In the genomic region with DNA sequence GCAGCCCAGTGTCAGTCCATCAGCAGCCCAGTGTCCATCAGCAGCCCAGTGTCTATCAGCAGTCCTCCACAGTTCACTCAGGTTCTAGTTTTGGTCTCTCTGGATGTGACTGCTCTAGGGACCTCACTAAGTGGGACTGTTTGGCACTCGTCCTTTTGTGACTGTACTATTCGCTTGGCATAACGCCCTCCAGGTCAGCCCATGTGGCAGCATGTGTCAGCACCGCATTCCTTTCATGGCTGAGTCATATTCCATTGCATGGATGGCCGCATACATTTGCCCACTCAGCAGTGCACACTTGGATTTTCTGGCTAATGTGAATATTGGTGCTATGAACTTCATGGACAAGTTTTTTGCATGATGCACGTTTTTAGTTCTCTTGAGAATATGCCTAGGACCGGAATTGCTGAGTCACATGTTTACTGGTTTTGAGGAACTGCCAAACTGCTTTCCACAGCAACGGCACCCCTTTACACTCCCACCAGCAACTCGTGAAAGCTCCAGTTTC, we compare ENCODE assay signal across 9 cellular contexts. TPM values are rescaled to one million over a fixed set of nuclear protein-coding genes. Genes with fewer than 3 reads are reported as not detected.
DNase-seq lines count a peak whose midpoint lies in the region; ATAC-seq and TF ChIP-seq lines count a peak whose summit lies in the region.
"Had no signal": no experiment of that assay in that cellular context is flagged by ENCODE, and none has a peak within 500 bp of the region (broad histone marks: within the 10 kb centered on the region; RNA-seq: fewer than 3 reads in every experiment).

No MANE protein-coding gene starts in this region.

- H3K4me1 ChIP-seq in right cardiac atrium (ENCODE audit: control insufficient read depth, insufficient read depth, low read length) = no peaks in the 10 kb centered on the region
- H3K4me1 ChIP-seq in upper lobe of left lung = peaks cover 0 to 20% (median 8%) of the 10 kb centered on the region in 4 donors

- ATAC-seq in right cardiac atrium (peak in 1 of 2 donors; percentile 49), upper lobe of left lung (ENCODE audit: low FRiP score in 2 of 2) (peak; percentile 4 to 58)

- no peaks in the 10 kb centered on the region for H3K9me3 ChIP-seq in right cardiac atrium (ENCODE audit: control insufficient read depth, low read length)
- no peaks in the 10 kb centered on the region for H3K9me3 ChIP-seq in upper lobe of left lung

- H3K27ac ChIP-seq in right cardiac atrium (ENCODE audit: low read length) (no peak overlapping the region), upper lobe of left lung (peak overlapping the region in 1 of 4 donors; percentile 35)

- H3K36me3 ChIP-seq in upper lobe of left lung = no peaks in the 10 kb centered on the region

- H3K4me3 Mint-ChIP-seq in activated T-cell treated with anti-CD3 and anti-CD28 coated beads, Interleukin-2, amount 50 U/mL, for 24 hours = no peak overlapping the region
- H3K4me3 Mint-ChIP-seq: stimulated activated naive CD8-positive, alpha-beta T cell treated with anti-CD3 and anti-CD28 coated beads, Interleukin-15, Interleukin-2, amounts not matched to agents 100 ng/mL and 50 ng/mL, for 24 hours had no signal

- no peaks in the 10 kb centered on the region for H3K27me3 ChIP-seq in right cardiac atrium (ENCODE audit: control insufficient read depth, insufficient read depth)
- H3K27me3 ChIP-seq in upper lobe of left lung = peaks cover 0 to 13% (median 3%) of the 10 kb centered on the region in 4 donors

- TF ChIP-seq POLR2A in upper lobe of left lung (IDR thresholded peaks at IDR 0.05) = peak in 1 of 4 donors; percentile 14

- no peak for TF ChIP-seq CTCF in upper lobe of left lung (IDR thresholded peaks at IDR 0.05)

- intact Hi-C loops in right cardiac atrium (cut with DNase I) = no loop called here

- H3K4me1 Mint-ChIP-seq in activated T-cell treated with anti-CD3 and anti-CD28 coated beads, Interleukin-2, amount 50 U/mL, for 24 hours (ENCODE audit: low read depth) = peaks cover 2% of the 10 kb centered on the region

- DNase-seq in activated T-cell treated with anti-CD3 and anti-CD28 coated beads, Interleukin-2, amount 50 U/mL, for 24 hours = peak; percentile 19
- no peak for DNase-seq in activated T-cell treated with anti-CD3 and anti-CD28 coated beads for 4 hours
- peak; percentile 40 for DNase-seq in UCSD-AML1 (lab: John Stamatoyannopoulos, UW; ENCODE audit: unreplicated experiment)
- DNase-seq in right cardiac atrium = peak; percentile 10 to 56 (median 46)
- DNase-seq in upper lobe of left lung = peak in 1 of 2 donors; percentile 47
- DNase-seq in middle frontal gyrus (ENCODE audit: extremely low spot score, low spot score) = no peak
- no peak for DNase-seq in COR-L47 (lab: John Stamatoyannopoulos, UW)
- DNase-seq in stimulated activated CD4-positive, alpha-beta T cell treated with anti-CD3 and anti-CD28 coated beads, Interleukin-4, amount 100 ng/mL, for 4 hours = no peak

- H3K9me3 Mint-ChIP-seq in activated T-cell treated with anti-CD3 and anti-CD28 coated beads, Interleukin-2, amount 50 U/mL, for 24 hours = no peaks in the 10 kb centered on the region
- H3K9me3 Mint-ChIP-seq: stimulated activated naive CD8-positive, alpha-beta T cell treated with anti-CD3 and anti-CD28 coated beads, Interleukin-15, Interleukin-2, amounts not matched to agents 100 ng/mL and 50 ng/mL, for 24 hours had no signal

- H3K36me3 Mint-ChIP-seq in activated T-cell treated with anti-CD3 and anti-CD28 coated beads, Interleukin-2, amount 50 U/mL, for 24 hours (ENCODE audit: low read depth) = no peaks in the 10 kb centered on the region

- WGBS in right cardiac atrium = 21% methylated on average over 9 of the region's 9 CpGs
- 32 to 35% methylated on average over 9 of the region's 9 CpGs for WGBS in upper lobe of left lung, 2 donors

- TF ChIP-seq EP300 in upper lobe of left lung (IDR thresholded peaks at IDR 0.05) = no peak

- H3K4me3 ChIP-seq in right cardiac atrium (ENCODE audit: low read length) = no peak overlapping the region
- no peak overlapping the region for H3K4me3 ChIP-seq in upper lobe of left lung

- peak overlapping the region; percentile 22 for H3K27ac Mint-ChIP-seq in activated T-cell treated with anti-CD3 and anti-CD28 coated beads, Interleukin-2, amount 50 U/mL, for 24 hours

- H3K27me3 Mint-ChIP-seq in activated T-cell treated with anti-CD3 and anti-CD28 coated beads, Interleukin-2, amount 50 U/mL, for 24 hours = peaks cover 16% of the 10 kb centered on the region

RNA-seq across cellular contexts. Expression of a gene that starts 16.4 kb away (rescaled TPM):
- total RNA-seq in right cardiac atrium (under 1 TPM in 3 of 4 donors, not detected in 1; 0.19 to 0.59 (median 0.34) TPM), upper lobe of left lung (1 to 10 TPM in 3 of 6 donors, under 1 TPM in 1, not detected in 2; 0.57 to 3.1 (median 2.0) TPM)
- polyA plus RNA-seq in right cardiac atrium = 0.11 TPM

RNA-seq across cellular contexts. Expression of a gene that starts 18.3 kb away (rescaled TPM):
- not detected for total RNA-seq in right cardiac atrium
- polyA plus RNA-seq in right cardiac atrium = not detected
- total RNA-seq in upper lobe of left lung = not detected

RNA-seq across cellular contexts. Expression of a gene that starts 22.8 kb away (rescaled TPM):
- total RNA-seq in right cardiac atrium (not detected), upper lobe of left lung (not detected)
- not detected for polyA plus RNA-seq in right cardiac atrium

Comparison
In these comparisons a context has a peak if more than half of its experiments do, and no peak if none do; other contexts are left out.
1. DNase-seq: peak in activated T-cell treated with anti-CD3 and anti-CD28 coated beads, Interleukin-2, amount 50 U/mL, for 24 hours (single experiment), UCSD-AML1 (single experiment) and right cardiac atrium (3 of 3); none in activated T-cell treated with anti-CD3 and anti-CD28 coated beads for 4 hours (single experiment), middle frontal gyrus (single experiment), COR-L47 (single experiment) and stimulated activated CD4-positive, alpha-beta T cell treated with anti-CD3 and anti-CD28 coated beads, Interleukin-4, amount 100 ng/mL, for 4 hours (0 of 2).